ENCODE assay signal across 1 cellular context in the genomic region with DNA sequence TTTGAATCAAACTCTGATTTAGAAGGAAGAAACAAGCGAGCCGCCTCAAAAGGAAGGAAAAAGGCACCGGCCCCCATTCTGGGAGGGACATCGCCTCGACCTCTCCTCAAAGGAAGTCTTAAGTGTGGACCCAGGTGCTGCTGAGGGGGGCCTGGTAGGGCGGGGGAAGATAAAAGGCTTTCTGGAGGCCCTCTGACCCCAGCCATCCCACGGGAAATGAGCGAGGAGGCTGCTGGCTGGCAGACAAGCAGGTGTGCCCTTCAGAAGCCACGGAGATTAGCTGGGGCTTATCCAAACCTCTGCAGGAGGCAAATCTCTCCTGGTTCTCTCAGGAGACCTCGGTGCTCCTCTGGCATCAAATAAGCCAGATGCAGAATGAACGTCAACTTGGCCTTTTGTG.
TF ChIP-seq lines count a peak whose summit lies in the region.

No MANE protein-coding gene starts in this region.

TF ChIP-seq in GM23338, 12 proteins besides CTCF, POLR2A, EP300 and RAD21:
- TF ChIP-seq JUNB (IDR thresholded peaks at IDR 0.05; ENCODE audit: unreplicated experiment) (no peak), ZNF114 (CRISPR knock-in tag; IDR thresholded peaks at IDR 0.05) (no peak), CREB1 (CRISPR knock-in tag; IDR thresholded peaks at IDR 0.05; ENCODE audit: low read depth) (no peak), ETS1 (IDR thresholded peaks at IDR 0.05) (no peak), STAT1 (IDR thresholded peaks at IDR 0.05; ENCODE audit: unreplicated experiment) (no peak), EZH2phosphoT487 (IDR thresholded peaks at IDR 0.05; ENCODE audit: unreplicated experiment) (no peak), POLR2AphosphoS5 (IDR thresholded peaks at IDR 0.05; ENCODE audit: low read depth) (no peak), REST (IDR thresholded peaks at IDR 0.05; ENCODE audit: unreplicated experiment) (no peak), ZNF331 (CRISPR knock-in tag; IDR thresholded peaks at IDR 0.05; ENCODE audit: low read depth) (no peak), EZH2 (IDR thresholded peaks at IDR 0.05; ENCODE audit: low read depth, unreplicated experiment) (no peak), NANOG (IDR thresholded peaks at IDR 0.05; ENCODE audit: borderline replicate concordance) (no peak)
- TF ChIP-seq, protein P1, sequence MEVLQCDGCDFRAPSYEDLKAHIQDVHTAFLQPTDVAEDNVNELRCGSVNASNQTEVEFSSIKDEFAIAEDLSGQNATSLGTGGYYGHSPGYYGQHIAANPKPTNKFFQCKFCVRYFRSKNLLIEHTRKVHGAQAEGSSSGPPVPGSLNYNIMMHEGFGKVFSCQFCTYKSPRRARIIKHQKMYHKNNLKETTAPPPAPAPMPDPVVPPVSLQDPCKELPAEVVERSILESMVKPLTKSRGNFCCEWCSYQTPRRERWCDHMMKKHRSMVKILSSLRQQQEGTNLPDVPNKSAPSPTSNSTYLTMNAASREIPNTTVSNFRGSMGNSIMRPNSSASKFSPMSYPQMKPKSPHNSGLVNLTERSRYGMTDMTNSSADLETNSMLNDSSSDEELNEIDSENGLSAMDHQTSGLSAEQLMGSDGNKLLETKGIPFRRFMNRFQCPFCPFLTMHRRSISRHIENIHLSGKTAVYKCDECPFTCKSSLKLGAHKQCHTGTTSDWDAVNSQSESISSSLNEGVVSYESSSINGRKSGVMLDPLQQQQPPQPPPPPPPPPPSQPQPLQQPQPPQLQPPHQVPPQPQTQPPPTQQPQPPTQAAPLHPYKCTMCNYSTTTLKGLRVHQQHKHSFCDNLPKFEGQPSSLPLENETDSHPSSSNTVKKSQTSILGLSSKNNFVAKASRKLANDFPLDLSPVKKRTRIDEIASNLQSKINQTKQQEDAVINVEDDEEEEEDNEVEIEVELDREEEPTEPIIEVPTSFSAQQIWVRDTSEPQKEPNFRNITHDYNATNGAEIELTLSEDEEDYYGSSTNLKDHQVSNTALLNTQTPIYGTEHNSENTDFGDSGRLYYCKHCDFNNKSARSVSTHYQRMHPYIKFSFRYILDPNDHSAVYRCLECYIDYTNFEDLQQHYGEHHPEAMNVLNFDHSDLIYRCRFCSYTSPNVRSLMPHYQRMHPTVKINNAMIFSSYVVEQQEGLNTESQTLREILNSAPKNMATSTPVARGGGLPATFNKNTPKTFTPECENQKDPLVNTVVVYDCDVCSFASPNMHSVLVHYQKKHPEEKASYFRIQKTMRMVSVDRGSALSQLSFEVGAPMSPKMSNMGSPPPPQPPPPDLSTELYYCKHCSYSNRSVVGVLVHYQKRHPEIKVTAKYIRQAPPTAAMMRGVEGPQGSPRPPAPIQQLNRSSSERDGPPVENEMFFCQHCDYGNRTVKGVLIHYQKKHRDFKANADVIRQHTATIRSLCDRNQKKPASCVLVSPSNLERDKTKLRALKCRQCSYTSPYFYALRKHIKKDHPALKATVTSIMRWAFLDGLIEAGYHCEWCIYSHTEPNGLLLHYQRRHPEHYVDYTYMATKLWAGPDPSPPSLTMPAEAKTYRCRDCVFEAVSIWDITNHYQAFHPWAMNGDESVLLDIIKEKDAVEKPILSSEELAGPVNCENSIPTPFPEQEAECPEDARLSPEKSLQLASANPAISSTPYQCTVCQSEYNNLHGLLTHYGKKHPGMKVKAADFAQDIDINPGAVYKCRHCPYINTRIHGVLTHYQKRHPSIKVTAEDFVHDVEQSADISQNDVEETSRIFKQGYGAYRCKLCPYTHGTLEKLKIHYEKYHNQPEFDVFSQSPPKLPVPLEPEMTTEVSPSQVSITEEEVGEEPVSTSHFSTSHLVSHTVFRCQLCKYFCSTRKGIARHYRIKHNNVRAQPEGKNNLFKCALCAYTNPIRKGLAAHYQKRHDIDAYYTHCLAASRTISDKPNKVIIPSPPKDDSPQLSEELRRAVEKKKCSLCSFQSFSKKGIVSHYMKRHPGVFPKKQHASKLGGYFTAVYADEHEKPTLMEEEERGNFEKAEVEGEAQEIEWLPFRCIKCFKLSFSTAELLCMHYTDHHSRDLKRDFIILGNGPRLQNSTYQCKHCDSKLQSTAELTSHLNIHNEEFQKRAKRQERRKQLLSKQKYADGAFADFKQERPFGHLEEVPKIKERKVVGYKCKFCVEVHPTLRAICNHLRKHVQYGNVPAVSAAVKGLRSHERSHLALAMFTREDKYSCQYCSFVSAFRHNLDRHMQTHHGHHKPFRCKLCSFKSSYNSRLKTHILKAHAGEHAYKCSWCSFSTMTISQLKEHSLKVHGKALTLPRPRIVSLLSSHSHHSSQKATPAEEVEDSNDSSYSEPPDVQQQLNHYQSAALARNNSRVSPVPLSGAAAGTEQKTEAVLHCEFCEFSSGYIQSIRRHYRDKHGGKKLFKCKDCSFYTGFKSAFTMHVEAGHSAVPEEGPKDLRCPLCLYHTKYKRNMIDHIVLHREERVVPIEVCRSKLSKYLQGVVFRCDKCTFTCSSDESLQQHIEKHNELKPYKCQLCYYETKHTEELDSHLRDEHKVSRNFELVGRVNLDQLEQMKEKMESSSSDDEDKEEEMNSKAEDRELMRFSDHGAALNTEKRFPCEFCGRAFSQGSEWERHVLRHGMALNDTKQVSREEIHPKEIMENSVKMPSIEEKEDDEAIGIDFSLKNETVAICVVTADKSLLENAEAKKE (CRISPR knock-in tag; IDR thresholded peaks at IDR 0.05) = no peak
